ENCODE assay signal across 1 cellular context in the genomic region with DNA sequence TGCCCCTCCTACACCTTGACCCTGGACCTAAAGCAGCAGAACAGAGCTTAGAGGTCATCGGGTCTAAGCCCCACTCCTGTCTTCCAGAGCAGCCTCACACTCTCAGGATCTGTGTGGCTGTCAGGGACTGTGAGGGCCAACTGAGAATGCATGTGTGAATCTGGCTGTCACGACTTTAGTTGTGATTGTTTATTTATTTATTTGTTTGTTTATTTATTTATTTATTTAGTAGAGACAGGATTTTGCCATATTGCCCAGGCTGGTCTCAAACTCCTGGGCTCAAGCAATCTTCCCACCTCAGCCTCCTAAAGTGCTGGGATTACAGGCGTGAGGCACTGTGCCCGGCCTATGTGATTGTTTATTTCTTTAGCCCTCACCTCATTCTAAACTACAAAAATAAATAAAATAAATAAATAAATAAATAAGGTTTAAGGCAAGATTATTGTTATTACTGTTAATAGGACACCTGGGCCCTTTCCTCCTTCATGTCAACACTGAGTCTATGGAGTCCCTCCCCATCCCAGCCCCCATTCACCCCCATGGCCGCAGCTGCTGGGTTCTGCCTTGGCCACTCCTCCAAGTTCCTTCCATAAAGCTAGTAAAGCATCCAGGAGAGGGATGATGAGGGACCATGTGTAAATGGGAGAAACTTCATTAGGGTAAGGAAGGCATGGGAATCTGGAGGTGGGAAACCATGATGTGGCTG.
A peak's percentile ranks its signal among the peaks of the same experiment; 100 is the strongest.
TF ChIP-seq lines count a peak whose summit lies in the region.

No MANE protein-coding gene starts in this region.

TF ChIP-seq in HEK293, 187 proteins besides CTCF, POLR2A, EP300 and RAD21 (continued from another document):
- TF ChIP-seq, protein P1, sequence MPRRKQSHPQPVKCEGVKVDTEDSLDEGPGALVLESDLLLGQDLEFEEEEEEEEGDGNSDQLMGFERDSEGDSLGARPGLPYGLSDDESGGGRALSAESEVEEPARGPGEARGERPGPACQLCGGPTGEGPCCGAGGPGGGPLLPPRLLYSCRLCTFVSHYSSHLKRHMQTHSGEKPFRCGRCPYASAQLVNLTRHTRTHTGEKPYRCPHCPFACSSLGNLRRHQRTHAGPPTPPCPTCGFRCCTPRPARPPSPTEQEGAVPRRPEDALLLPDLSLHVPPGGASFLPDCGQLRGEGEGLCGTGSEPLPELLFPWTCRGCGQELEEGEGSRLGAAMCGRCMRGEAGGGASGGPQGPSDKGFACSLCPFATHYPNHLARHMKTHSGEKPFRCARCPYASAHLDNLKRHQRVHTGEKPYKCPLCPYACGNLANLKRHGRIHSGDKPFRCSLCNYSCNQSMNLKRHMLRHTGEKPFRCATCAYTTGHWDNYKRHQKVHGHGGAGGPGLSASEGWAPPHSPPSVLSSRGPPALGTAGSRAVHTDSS (tag by site-specific recombination; IDR thresholded peaks at IDR 0.05): no peak
- TF ChIP-seq BCL11B (tag by site-specific recombination; IDR thresholded peaks at IDR 0.05; ENCODE audit: low read depth) (no peak), SP2 (tag by site-specific recombination; IDR thresholded peaks at IDR 0.05) (no peak), ZNF514 (tag by site-specific recombination; IDR thresholded peaks at IDR 0.05) (no peak), SCRT1 (tag by site-specific recombination; IDR thresholded peaks at IDR 0.05; ENCODE audit: borderline replicate concordance) (no peak), ZNF776 (tag by site-specific recombination; IDR thresholded peaks at IDR 0.05; ENCODE audit: borderline replicate concordance) (no peak), KLF9 (tag by site-specific recombination; IDR thresholded peaks at IDR 0.05; ENCODE audit: low read depth) (no peak), ZNF423 (tag by site-specific recombination; IDR thresholded peaks at IDR 0.05) (no peak)
- TF ChIP-seq, protein P2, sequence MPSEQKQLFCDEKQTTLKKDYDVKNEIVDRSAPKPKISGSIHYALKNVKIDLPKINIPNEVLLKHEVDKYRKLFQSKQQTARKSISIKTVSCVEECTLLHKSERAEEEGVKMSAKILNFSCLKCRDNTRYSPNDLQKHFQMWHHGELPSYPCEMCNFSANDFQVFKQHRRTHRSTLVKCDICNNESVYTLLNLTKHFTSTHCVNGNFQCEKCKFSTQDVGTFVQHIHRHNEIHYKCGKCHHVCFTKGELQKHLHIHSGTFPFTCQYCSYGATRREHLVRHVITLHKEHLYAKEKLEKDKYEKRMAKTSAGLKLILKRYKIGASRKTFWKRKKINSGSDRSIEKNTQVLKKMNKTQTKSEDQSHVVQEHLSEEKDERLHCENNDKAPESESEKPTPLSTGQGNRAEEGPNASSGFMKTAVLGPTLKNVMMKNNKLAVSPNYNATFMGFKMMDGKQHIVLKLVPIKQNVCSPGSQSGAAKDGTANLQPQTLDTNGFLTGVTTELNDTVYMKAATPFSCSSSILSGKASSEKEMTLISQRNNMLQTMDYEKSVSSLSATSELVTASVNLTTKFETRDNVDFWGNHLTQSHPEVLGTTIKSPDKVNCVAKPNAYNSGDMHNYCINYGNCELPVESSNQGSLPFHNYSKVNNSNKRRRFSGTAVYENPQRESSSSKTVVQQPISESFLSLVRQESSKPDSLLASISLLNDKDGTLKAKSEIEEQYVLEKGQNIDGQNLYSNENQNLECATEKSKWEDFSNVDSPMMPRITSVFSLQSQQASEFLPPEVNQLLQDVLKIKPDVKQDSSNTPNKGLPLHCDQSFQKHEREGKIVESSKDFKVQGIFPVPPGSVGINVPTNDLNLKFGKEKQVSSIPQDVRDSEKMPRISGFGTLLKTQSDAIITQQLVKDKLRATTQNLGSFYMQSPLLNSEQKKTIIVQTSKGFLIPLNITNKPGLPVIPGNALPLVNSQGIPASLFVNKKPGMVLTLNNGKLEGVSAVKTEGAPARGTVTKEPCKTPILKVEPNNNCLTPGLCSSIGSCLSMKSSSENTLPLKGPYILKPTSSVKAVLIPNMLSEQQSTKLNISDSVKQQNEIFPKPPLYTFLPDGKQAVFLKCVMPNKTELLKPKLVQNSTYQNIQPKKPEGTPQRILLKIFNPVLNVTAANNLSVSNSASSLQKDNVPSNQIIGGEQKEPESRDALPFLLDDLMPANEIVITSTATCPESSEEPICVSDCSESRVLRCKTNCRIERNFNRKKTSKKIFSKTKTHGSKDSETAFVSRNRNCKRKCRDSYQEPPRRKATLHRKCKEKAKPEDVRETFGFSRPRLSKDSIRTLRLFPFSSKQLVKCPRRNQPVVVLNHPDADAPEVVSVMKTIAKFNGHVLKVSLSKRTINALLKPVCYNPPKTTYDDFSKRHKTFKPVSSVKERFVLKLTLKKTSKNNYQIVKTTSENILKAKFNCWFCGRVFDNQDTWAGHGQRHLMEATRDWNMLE (tag by site-specific recombination; conservative IDR thresholded peaks at IDR 0.05; ENCODE audit: low read depth): peak; percentile 55
- TF ChIP-seq, protein P3, sequence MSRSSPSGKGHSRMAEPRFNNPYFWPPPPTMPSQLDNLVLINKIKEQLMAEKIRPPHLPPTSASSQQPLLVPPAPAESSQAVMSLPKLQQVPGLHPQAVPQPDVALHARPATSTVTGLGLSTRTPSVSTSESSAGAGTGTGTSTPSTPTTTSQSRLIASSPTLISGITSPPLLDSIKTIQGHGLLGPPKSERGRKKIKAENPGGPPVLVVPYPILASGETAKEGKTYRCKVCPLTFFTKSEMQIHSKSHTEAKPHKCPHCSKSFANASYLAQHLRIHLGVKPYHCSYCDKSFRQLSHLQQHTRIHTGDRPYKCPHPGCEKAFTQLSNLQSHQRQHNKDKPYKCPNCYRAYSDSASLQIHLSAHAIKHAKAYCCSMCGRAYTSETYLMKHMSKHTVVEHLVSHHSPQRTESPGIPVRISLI (tag by site-specific recombination; IDR thresholded peaks at IDR 0.05): no peak
TF ChIP-seq in HEK293: peak in this region for 16.
